ENCODE assay signal across 8 cellular contexts in the genomic region with DNA sequence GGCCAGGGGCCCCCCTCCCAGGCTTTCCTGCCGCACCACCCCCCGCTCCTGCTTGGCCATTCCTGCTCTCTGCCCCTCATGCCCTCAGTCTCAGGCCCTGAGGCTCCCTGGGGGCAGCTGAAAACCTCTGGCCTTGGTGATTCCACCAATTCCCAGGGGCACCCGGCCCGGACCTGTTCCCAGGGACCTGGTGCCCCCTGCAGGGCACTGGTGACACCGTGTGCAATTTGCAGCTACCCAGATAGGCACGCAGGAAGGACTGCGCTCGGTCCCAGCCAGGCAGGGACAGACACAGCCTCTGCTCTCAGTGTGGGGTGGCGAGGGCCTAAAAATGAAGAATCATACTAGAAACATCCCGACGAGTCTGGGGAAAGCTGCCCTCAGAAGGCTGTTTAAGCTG. TPM values are rescaled to one million over a fixed set of nuclear protein-coding genes. Genes with fewer than 3 reads are reported as not detected.
DNase-seq lines count a peak whose midpoint lies in the region; ATAC-seq and TF ChIP-seq lines count a peak whose summit lies in the region.

No MANE protein-coding gene starts in this region.

- H3K36me3 ChIP-seq in BE2C (no peaks in the 10 kb centered on the region), Panc1 (ENCODE audit: control insufficient read depth, insufficient read depth, low read length) (no peaks in the 10 kb centered on the region), fibroblast of lung (ENCODE audit: control insufficient read depth, insufficient read depth, low read length) (no peaks in the 10 kb centered on the region), psoas muscle (ENCODE audit: insufficient read depth in 1 of 2, low read depth in 1 of 2) (no peaks in the 10 kb centered on the region)

- no peaks in the 10 kb centered on the region for H4K20me1 ChIP-seq in fibroblast of lung (ENCODE audit: control insufficient read depth, extremely low read depth, insufficient read depth, low read length)

- peaks cover 15% of the 10 kb centered on the region for H3K27me3 ChIP-seq in BE2C
- H3K27me3 ChIP-seq in Panc1 (ENCODE audit: control insufficient read depth, insufficient read depth, low read length), result no peaks in the 10 kb centered on the region; the same call in 1 of the 2 replicates
- H3K27me3 ChIP-seq in fibroblast of lung (ENCODE audit: control insufficient read depth, insufficient read depth, low read length), result peaks cover 5% of the 10 kb centered on the region
- peaks cover 0 to 48% (median 14%) of the 10 kb centered on the region in 3 donors for H3K27me3 ChIP-seq in psoas muscle (ENCODE audit: insufficient read depth in 3 of 3, low read length in 2 of 3)

- no peak overlapping the region for H2AFZ ChIP-seq in fibroblast of lung (ENCODE audit: low read length)

- H3K4me3 ChIP-seq in BE2C (ENCODE audit: low read depth, low read length) (no peak overlapping the region), Panc1 (ENCODE audit: low read depth in 2 of 2, low read length in 2 of 2) (no peak overlapping the region), fibroblast of lung (replicated peaks in 1 of 4; ENCODE audit: control extremely low read depth in 1 of 4, insufficient read depth in 1 of 4, low read depth in 3 of 4, low read length in 4 of 4) (no peak overlapping the region), psoas muscle (no peak overlapping the region)

- CTCF ChIA-PET in Panc1 (lab: Charles Lee), result interaction anchor here (0.6 to 1.4 kb wide), 5 partner anchors 34 to 124 kb away, joined by 3 to 11 read pairs (median 7); a partner anchor contains a TSS

- H3K9ac ChIP-seq in fibroblast of lung (ENCODE audit: insufficient read depth, low read length), result no peak overlapping the region

- H3K27ac ChIP-seq in Panc1 (ENCODE audit: low read length), result no peak overlapping the region
- H3K27ac ChIP-seq in fibroblast of lung (ENCODE audit: insufficient read depth, low read length), result no peak overlapping the region
- no peak overlapping the region for H3K27ac ChIP-seq in psoas muscle

- ATAC-seq in Panc1 (peak; percentile 92), psoas muscle (peak in 2 of 4 donors; percentile 35 to 58), GM21447 (IDR thresholded peaks at IDR 0.05; ENCODE audit: unreplicated experiment) (no peak)

- H3K9me3 ChIP-seq in BE2C, result no peaks in the 10 kb centered on the region
- H3K9me3 ChIP-seq in Panc1 (ENCODE audit: control insufficient read depth, insufficient read depth, low read depth, low read length), result no peaks in the 10 kb centered on the region
- no peaks in the 10 kb centered on the region for H3K9me3 ChIP-seq in fibroblast of lung (ENCODE audit: control insufficient read depth, insufficient read depth, low read depth, low read length)
- H3K9me3 ChIP-seq in psoas muscle, result no peaks in the 10 kb centered on the region

- no peaks in the 10 kb centered on the region for H3K79me2 ChIP-seq in fibroblast of lung (ENCODE audit: control insufficient read depth, insufficient read depth, low read length)

- 36 to 46% (median 36%) methylated on average over 11 of the region's 11 CpGs for WGBS in psoas muscle, 3 donors

- in situ Hi-C loops in Panc1 (cut with HindIII; ENCODE audit: low pct_unique_long_range_greater_than_20kb, low sequenced_read_pairs), result no loop called here

- BruUV-seq in Panc1 (replicated peaks; lab: Mats Ljungman, UMichigan), result no TSS peak

- H3K4me2 ChIP-seq in fibroblast of lung (ENCODE audit: extremely low read depth, insufficient read depth, low read length), result no peak overlapping the region

- POLR2A ChIA-PET in Panc1 (lab: Charles Lee), result no interaction called here

- TF ChIP-seq CTCF in BE2C (IDR thresholded peaks at IDR 0.05; ENCODE audit: low read depth, low read length), result peak; percentile 89
- TF ChIP-seq CTCF in GM12873 (IDR thresholded peaks at IDR 0.05; ENCODE audit: insufficient read depth, low read depth, low read length, missing control alignments), result peak; percentile 54
- TF ChIP-seq CTCF in Panc1 (IDR thresholded peaks at IDR 0.05), result peak; percentile 75; the same call in 1 of the 2 replicates
- peak; percentile 48 to 56 for TF ChIP-seq CTCF in fibroblast of lung (conservative IDR thresholded peaks at IDR 0.05 in 1 of 2, IDR thresholded peaks at IDR 0.05 in 1 of 2; ENCODE audit: low read depth in 1 of 2, low read length in 2 of 2)
- TF ChIP-seq CTCF in psoas muscle (IDR thresholded peaks at IDR 0.05), result peak; percentile 31

- intact Hi-C loops in Panc1 (cut with micrococcal nuclease; ENCODE audit: unreplicated experiment) (loop anchor here (5.0 kb wide), 1 partner anchor 126 kb away; no protein-coding TSS in a partner anchor), psoas muscle (cut with DNase I) (no loop called here)

- H3K4me1 ChIP-seq in BE2C, result no peaks in the 10 kb centered on the region
- H3K4me1 ChIP-seq in Panc1 (ENCODE audit: control insufficient read depth, insufficient read depth, low read length), result no peaks in the 10 kb centered on the region
- peaks cover 3% of the 10 kb centered on the region for H3K4me1 ChIP-seq in fibroblast of lung (ENCODE audit: control insufficient read depth, extremely low read depth, insufficient read depth, low read length)
- H3K4me1 ChIP-seq in psoas muscle, result no peaks in the 10 kb centered on the region

- DNase-seq in BE2C (peak; percentile 91), Panc1 (ENCODE audit: low read depth, low spot score) (no peak), fibroblast of lung (ENCODE audit: low read depth in 2 of 2) (peak in 1 of 2 donors; percentile 39), psoas muscle (peak; percentile 25 to 60), NCI-H226 (no peak), SW 1271 (lab: John Stamatoyannopoulos, UW) (no peak)

RNA-seq across cellular contexts. Expression of a gene that starts 13.4 kb away (rescaled TPM):
- polyA plus RNA-seq in BE2C (2012; ENCODE audit: insufficient read depth, insufficient read length, low read depth), result 0.34 TPM
- total RNA-seq in Panc1 (2021; ENCODE audit: unreplicated experiment), result not detected
- not detected for polyA plus RNA-seq in Panc1 (2012; ENCODE audit: insufficient read length)
- 3.1 and 34.0 TPM in 2 replicates for total RNA-seq in fibroblast of lung
- 4.7 and 32.1 TPM in 2 replicates for polyA plus RNA-seq in fibroblast of lung
- 5.8 and 38.4 TPM in 2 replicates for polyA plus RNA-seq in fibroblast of lung (2012)
- 0.63 and 25.3 TPM in 2 replicates for polyA minus RNA-seq in fibroblast of lung (ENCODE audit: low replicate concordance)
- total RNA-seq in psoas muscle, result under 1 TPM in 3 of 4 donors, not detected in 1; 0.32 to 0.76 (median 0.40) TPM
- 1 to 10 TPM in 1 of 3 donors, under 1 TPM in 2; 0.55 to 1.2 (median 0.90) TPM for polyA plus RNA-seq in psoas muscle

Comparison
In these comparisons a context has a peak if more than half of its experiments do, and no peak if none do; other contexts are left out.
1. DNase-seq: peak in BE2C (single experiment) and psoas muscle (2 of 2); none in Panc1 (single experiment), NCI-H226 (single experiment) and SW 1271 (0 of 2).
2. CTCF ChIP-seq: peak in every context shown above with its lines; median percentile 89 in BE2C; 75 in Panc1; 54 in GM12873; 52 in fibroblast of lung; 31 in psoas muscle.